8 cellular contexts compared by ENCODE assay signal in genomic region chr2:217756375-217757107, GRCh38.
DNase-seq lines count a peak whose midpoint lies in the region; ATAC-seq and TF ChIP-seq lines count a peak whose summit lies in the region.

No MANE protein-coding gene starts in this region.

- H3K9me3 ChIP-seq in OCI-LY1 (ENCODE audit: low read length) (peaks cover under 1% of the 10 kb centered on the region; the same call in 1 of the 2 replicates), fibroblast of lung (ENCODE audit: control insufficient read depth, insufficient read depth, low read depth, low read length) (no peaks in the 10 kb centered on the region)

- H3K79me2 ChIP-seq in OCI-LY1 (ENCODE audit: insufficient read depth, low read length) (no peaks in the 10 kb centered on the region), fibroblast of lung (ENCODE audit: control insufficient read depth, insufficient read depth, low read length) (no peaks in the 10 kb centered on the region)

- H3K4me1 Mint-ChIP-seq in activated T-helper 1 cell treated with anti-CD3 and anti-CD28 coated beads, Interleukin-12 subunit alpha, Interleukin-12 subunit beta, Interleukin-2, Interleukin-4 antibody, amounts not matched to agents 30 ng/mL and 10 ng/mL and 1 ng/mL, durations not matched to agents 14 hours and 24 hours and 36 hours (ENCODE audit: low read depth), result peaks cover 21% of the 10 kb centered on the region
- H3K4me1 Mint-ChIP-seq in neural crest cell, result peaks cover 30% of the 10 kb centered on the region
- H3K4me1 Mint-ChIP-seq in stimulated activated naive CD8-positive, alpha-beta T cell treated with anti-CD3 and anti-CD28 coated beads, Interleukin-15, Interleukin-2, amounts not matched to agents 100 ng/mL and 50 ng/mL, for 24 hours (ENCODE audit: low read depth), result peaks cover 32% of the 10 kb centered on the region

- H3K9ac ChIP-seq in OCI-LY1 (ENCODE audit: low read length) (no peak overlapping the region), fibroblast of lung (ENCODE audit: insufficient read depth, low read length) (no peak overlapping the region)

- peak; percentile 16 for DNase-seq in A172 (ENCODE audit: low spot score)
- DNase-seq in activated T-helper 1 cell treated with anti-CD3 and anti-CD28 coated beads, Interleukin-12 subunit alpha, Interleukin-12 subunit beta, Interleukin-2, Interleukin-4 antibody, amounts not matched to agents 30 ng/mL and 10 ng/mL and 1 ng/mL, durations not matched to agents 14 hours and 24 hours and 36 hours (ENCODE audit: low spot score), result peak; percentile 39
- DNase-seq in fibroblast of lung (ENCODE audit: low read depth in 2 of 2), result peak; percentile 54 to 56
- DNase-seq in neural crest cell (ENCODE audit: low read depth, low spot score), result peak; percentile 96

- intact Hi-C loops in activated T-helper 1 cell treated with anti-CD3 and anti-CD28 coated beads, Interleukin-12 subunit alpha, Interleukin-12 subunit beta, Interleukin-2, Interleukin-4 antibody, amounts not matched to agents 30 ng/mL and 10 ng/mL and 1 ng/mL, durations not matched to agents 14 hours and 24 hours and 36 hours (cut with micrococcal nuclease), result loop anchor here (2.0 kb wide), 3 partner anchors 106 to 1074 kb away; no protein-coding TSS in a partner anchor

- H3K27me3 ChIP-seq in OCI-LY1 (ENCODE audit: insufficient read depth, low read length) (no peaks in the 10 kb centered on the region), fibroblast of lung (ENCODE audit: control insufficient read depth, insufficient read depth, low read length) (no peaks in the 10 kb centered on the region)

- H3K27ac ChIP-seq in OCI-LY1 (ENCODE audit: low read depth, low read length, poor library complexity, severe bottlenecking) (no peak overlapping the region), fibroblast of lung (ENCODE audit: insufficient read depth, low read length) (no peak overlapping the region)

- H3K36me3 Mint-ChIP-seq in activated T-helper 1 cell treated with anti-CD3 and anti-CD28 coated beads, Interleukin-12 subunit alpha, Interleukin-12 subunit beta, Interleukin-2, Interleukin-4 antibody, amounts not matched to agents 30 ng/mL and 10 ng/mL and 1 ng/mL, durations not matched to agents 14 hours and 24 hours and 36 hours (ENCODE audit: low read depth), result no peaks in the 10 kb centered on the region
- H3K36me3 Mint-ChIP-seq in neural crest cell (ENCODE audit: low read depth), result peaks cover 1% of the 10 kb centered on the region
- peaks cover 1% of the 10 kb centered on the region for H3K36me3 Mint-ChIP-seq in stimulated activated naive CD8-positive, alpha-beta T cell treated with anti-CD3 and anti-CD28 coated beads, Interleukin-15, Interleukin-2, amounts not matched to agents 100 ng/mL and 50 ng/mL, for 24 hours (ENCODE audit: low read depth)

- peak; percentile 85 for TF ChIP-seq CTCF in OCI-LY1 (IDR thresholded peaks at IDR 0.05; ENCODE audit: low read length)
- peak; percentile 78 to 80 for TF ChIP-seq CTCF in fibroblast of lung (conservative IDR thresholded peaks at IDR 0.05 in 1 of 2, IDR thresholded peaks at IDR 0.05 in 1 of 2; ENCODE audit: low read depth in 1 of 2, low read length in 2 of 2)
- TF ChIP-seq CTCF in neural crest cell (conservative IDR thresholded peaks at IDR 0.05), result peak; percentile 95

- peaks cover 2% of the 10 kb centered on the region for H3K27me3 Mint-ChIP-seq in activated T-helper 1 cell treated with anti-CD3 and anti-CD28 coated beads, Interleukin-12 subunit alpha, Interleukin-12 subunit beta, Interleukin-2, Interleukin-4 antibody, amounts not matched to agents 30 ng/mL and 10 ng/mL and 1 ng/mL, durations not matched to agents 14 hours and 24 hours and 36 hours (ENCODE audit: insufficient read depth)
- H3K27me3 Mint-ChIP-seq in neural crest cell (ENCODE audit: low read depth), result no peaks in the 10 kb centered on the region
- H3K27me3 Mint-ChIP-seq in stimulated activated naive CD8-positive, alpha-beta T cell treated with anti-CD3 and anti-CD28 coated beads, Interleukin-15, Interleukin-2, amounts not matched to agents 100 ng/mL and 50 ng/mL, for 24 hours, result peaks cover 15% of the 10 kb centered on the region

- H3K9me2 ChIP-seq in OCI-LY1 (ENCODE audit: low read depth, low read length), result no peaks in the 10 kb centered on the region

- peaks cover 2% of the 10 kb centered on the region for H3K9me3 Mint-ChIP-seq in activated T-helper 1 cell treated with anti-CD3 and anti-CD28 coated beads, Interleukin-12 subunit alpha, Interleukin-12 subunit beta, Interleukin-2, Interleukin-4 antibody, amounts not matched to agents 30 ng/mL and 10 ng/mL and 1 ng/mL, durations not matched to agents 14 hours and 24 hours and 36 hours
- H3K9me3 Mint-ChIP-seq in neural crest cell, result peaks cover 6% of the 10 kb centered on the region
- H3K9me3 Mint-ChIP-seq in stimulated activated naive CD8-positive, alpha-beta T cell treated with anti-CD3 and anti-CD28 coated beads, Interleukin-15, Interleukin-2, amounts not matched to agents 100 ng/mL and 50 ng/mL, for 24 hours, result peaks cover 6% of the 10 kb centered on the region

- H3F3A ChIP-seq in OCI-LY1 (ENCODE audit: insufficient read depth, low read length), result no peaks in the 10 kb centered on the region

- H3K36me3 ChIP-seq in OCI-LY1 (ENCODE audit: insufficient read depth, low read length) (no peaks in the 10 kb centered on the region), fibroblast of lung (ENCODE audit: control insufficient read depth, insufficient read depth, low read length) (no peaks in the 10 kb centered on the region)

- H4K20me1 ChIP-seq in OCI-LY1 (ENCODE audit: insufficient read depth, low read length), result no peaks in the 10 kb centered on the region
- H4K20me1 ChIP-seq in fibroblast of lung (ENCODE audit: control insufficient read depth, extremely low read depth, insufficient read depth, low read length), result no peaks in the 10 kb centered on the region

- H2AFZ ChIP-seq in OCI-LY1 (ENCODE audit: low read length), result no peak overlapping the region
- H2AFZ ChIP-seq in fibroblast of lung (ENCODE audit: low read length), result no peak overlapping the region

- peak overlapping the region; percentile 63 for H3K27ac Mint-ChIP-seq in activated T-helper 1 cell treated with anti-CD3 and anti-CD28 coated beads, Interleukin-12 subunit alpha, Interleukin-12 subunit beta, Interleukin-2, Interleukin-4 antibody, amounts not matched to agents 30 ng/mL and 10 ng/mL and 1 ng/mL, durations not matched to agents 14 hours and 24 hours and 36 hours
- no peak overlapping the region for H3K27ac Mint-ChIP-seq in neural crest cell (ENCODE audit: unreplicated experiment)
- peak overlapping the region; percentile 91 for H3K27ac Mint-ChIP-seq in stimulated activated naive CD8-positive, alpha-beta T cell treated with anti-CD3 and anti-CD28 coated beads, Interleukin-15, Interleukin-2, amounts not matched to agents 100 ng/mL and 50 ng/mL, for 24 hours

- H3K4me3 ChIP-seq in OCI-LY1 (ENCODE audit: low read depth, low read length, poor library complexity, severe bottlenecking) (peak overlapping the region; percentile 39), fibroblast of lung (replicated peaks in 1 of 4; ENCODE audit: control extremely low read depth in 1 of 4, insufficient read depth in 1 of 4, low read depth in 3 of 4, low read length in 4 of 4) (no peak overlapping the region)

- ATAC-seq in GM19043 (IDR thresholded peaks at IDR 0.05; ENCODE audit: low read depth, unreplicated experiment), result peak; percentile 75
- no peak for ATAC-seq in HG03457 (IDR thresholded peaks at IDR 0.05; ENCODE audit: unreplicated experiment)

- no peak overlapping the region for H3K4me3 Mint-ChIP-seq in activated T-helper 1 cell treated with anti-CD3 and anti-CD28 coated beads, Interleukin-12 subunit alpha, Interleukin-12 subunit beta, Interleukin-2, Interleukin-4 antibody, amounts not matched to agents 30 ng/mL and 10 ng/mL and 1 ng/mL, durations not matched to agents 14 hours and 24 hours and 36 hours
- peak overlapping the region; percentile 32 for H3K4me3 Mint-ChIP-seq in neural crest cell
- H3K4me3 Mint-ChIP-seq in stimulated activated naive CD8-positive, alpha-beta T cell treated with anti-CD3 and anti-CD28 coated beads, Interleukin-15, Interleukin-2, amounts not matched to agents 100 ng/mL and 50 ng/mL, for 24 hours, result peak overlapping the region; percentile 73

- peak overlapping the region; percentile 41; the same call in 1 of the 2 replicates for H3K4me2 ChIP-seq in OCI-LY1 (ENCODE audit: low read length)
- H3K4me2 ChIP-seq in fibroblast of lung (ENCODE audit: extremely low read depth, insufficient read depth, low read length), result peak overlapping the region; percentile 40

- H3K4me1 ChIP-seq in OCI-LY1 (ENCODE audit: insufficient read depth, low read length, severe bottlenecking) (no peaks in the 10 kb centered on the region), fibroblast of lung (ENCODE audit: control insufficient read depth, extremely low read depth, insufficient read depth, low read length) (no peaks in the 10 kb centered on the region)

Comparison
In these comparisons a context has a peak if more than half of its experiments do, and no peak if none do; other contexts are left out.
1. DNase-seq: peak in every context shown above with its lines; median percentile 96 in neural crest cell; 55 in fibroblast of lung; 39 in activated T-helper 1 cell treated with anti-CD3 and anti-CD28 coated beads, Interleukin-12 subunit alpha, Interleukin-12 subunit beta, Interleukin-2, Interleukin-4 antibody, amounts not matched to agents 30 ng/mL and 10 ng/mL and 1 ng/mL, durations not matched to agents 14 hours and 24 hours and 36 hours; 16 in A172.